In genomic region chr9:82940386-82940785, GRCh38 we compare ENCODE assay signal across 29 cellular contexts.
"Had no signal": no experiment of that assay in that cellular context is flagged by ENCODE, and none has a peak within 500 bp of the region (broad histone marks: within the 10 kb centered on the region; RNA-seq: fewer than 3 reads in every experiment).

No MANE protein-coding gene starts in this region.

- H3K9me3 ChIP-seq: gastrocnemius medialis, lower lobe of right lung, mucosa of descending colon, neutrophil, prostate gland, right atrium auricular region, stomach, tibial artery had no signal

- H3K9ac ChIP-seq: parathyroid adenoma had no signal

- DNase-seq: effector CD8-positive, alpha-beta T cell; endodermal cell; foreskin fibroblast; gastrocnemius medialis; head of caudate nucleus; left ventricle myocardium superior; lower lobe of right lung; mucosa of descending colon; naive B cell; stimulated activated CD4-positive, alpha-beta T cell treated with anti-CD3 and anti-CD28 coated beads, Interleukin-12 subunit alpha, Interleukin-12 subunit beta, amount 100 ng/mL, for 4 hours; stimulated activated CD4-positive, alpha-beta T cell treated with anti-CD3 and anti-CD28 coated beads, Interleukin-1b, Interleukin-23, amount 100 ng/mL, for 48 hours; stimulated activated CD4-positive, alpha-beta T cell treated with anti-CD3 and anti-CD28 coated beads, Interleukin-4, amount 100 ng/mL, for 1 hour; stimulated activated CD8-positive, alpha-beta memory T cell treated with anti-CD3 and anti-CD28 coated beads, Interleukin-4, amount 100 ng/mL, for 48 hours; stimulated activated naive CD4-positive, alpha-beta T cell treated with Interleukin-2 at 50 U/mL for 16 hours; stomach; tibial artery had no signal

- H3K9me3 Mint-ChIP-seq: endodermal cell, naive B cell, neural crest cell, type B pancreatic cell had no signal

- H3K4me1 ChIP-seq: gastrocnemius medialis, lower lobe of right lung, parathyroid adenoma, prostate gland, right atrium auricular region, stomach, tibial artery had no signal

- H3K4me3 Mint-ChIP-seq: endodermal cell; mesothelial cell of epicardium; natural killer cell treated with Interleukin-12 subunit alpha and Interleukin-12 subunit beta and Interleukin-15 and Interleukin-18, amount 100 ng/mL, for 72 hours; neural crest cell; type B pancreatic cell had no signal

- ATAC-seq: esophagus mucosa; gastrocnemius medialis; left ventricle myocardium superior; mucosa of descending colon; natural killer cell treated with Interleukin-12 subunit alpha and Interleukin-12 subunit beta and Interleukin-15 and Interleukin-18, amount 100 ng/mL, for 72 hours; sciatic nerve had no signal

- H3K27ac Mint-ChIP-seq: endodermal cell; mesothelial cell of epicardium; naive B cell; natural killer cell treated with Interleukin-12 subunit alpha and Interleukin-12 subunit beta and Interleukin-15 and Interleukin-18, amount 100 ng/mL, for 72 hours; type B pancreatic cell had no signal

- H3K36me3 ChIP-seq: gastrocnemius medialis, lower lobe of right lung, neutrophil, prostate gland, right atrium auricular region, stomach, tibial artery had no signal

- H3K4me1 Mint-ChIP-seq: mesothelial cell of epicardium, naive B cell, neural crest cell had no signal

- H3K4me3 ChIP-seq: dorsolateral prefrontal cortex, gastrocnemius medialis, lower lobe of right lung, mucosa of descending colon, prostate gland, right atrium auricular region, smooth muscle cell, stomach, tibial artery had no signal

- H2AFZ ChIP-seq: parathyroid adenoma had no signal

- H3K27me3 ChIP-seq: dorsolateral prefrontal cortex, gastrocnemius medialis, neutrophil, right atrium auricular region, stomach, tibial artery had no signal

- H3K27ac ChIP-seq: dorsolateral prefrontal cortex, epithelial cell of prostate, gastrocnemius medialis, lower lobe of right lung, neutrophil, parathyroid adenoma, prostate gland, right atrium auricular region, stomach, tibial artery had no signal

- H3K4me2 ChIP-seq: smooth muscle cell had no signal

- H3K36me3 Mint-ChIP-seq: mesothelial cell of epicardium; naive B cell; natural killer cell treated with Interleukin-12 subunit alpha and Interleukin-12 subunit beta and Interleukin-15 and Interleukin-18, amount 100 ng/mL, for 72 hours; type B pancreatic cell had no signal

- H3K27me3 Mint-ChIP-seq: naive B cell; natural killer cell treated with Interleukin-12 subunit alpha and Interleukin-12 subunit beta and Interleukin-15 and Interleukin-18, amount 100 ng/mL, for 72 hours had no signal
